In genomic region chr5:66565878-66566277, GRCh38 we compare ENCODE assay signal across 18 cellular contexts. TPM values are rescaled to one million over a fixed set of nuclear protein-coding genes. Genes with fewer than 3 reads are reported as not detected.
DNase-seq lines count a peak whose midpoint lies in the region; ATAC-seq, FAIRE-seq and TF ChIP-seq lines count a peak whose summit lies in the region.
"Had no signal": no experiment of that assay in that cellular context is flagged by ENCODE, and none has a peak within 500 bp of the region (broad histone marks: within the 10 kb centered on the region; RNA-seq: fewer than 3 reads in every experiment).

No MANE protein-coding gene starts in this region.

- H3K27me3 Mint-ChIP-seq in GM23338 (ENCODE audit: insufficient read depth, low read depth, poor library complexity): peaks cover 5% of the 10 kb centered on the region
- H3K27me3 Mint-ChIP-seq in activated T-cell treated with anti-CD3 and anti-CD28 coated beads, Interleukin-2, amount 50 U/mL, for 4 hours (ENCODE audit: low read depth): no peaks in the 10 kb centered on the region
- H3K27me3 Mint-ChIP-seq: B cell; CD4-positive, CD25-positive, alpha-beta regulatory T cell had no signal

- peak overlapping the region; percentile 63; the same call in 1 of the 2 replicates for H3K27ac Mint-ChIP-seq in GM23338
- H3K27ac Mint-ChIP-seq: B cell; CD4-positive, CD25-positive, alpha-beta regulatory T cell had no signal

- H3K36me3 ChIP-seq in GM23338 (ENCODE audit: insufficient read depth): no peaks in the 10 kb centered on the region
- no peaks in the 10 kb centered on the region for H3K36me3 ChIP-seq in KOPT-K1 (ENCODE audit: insufficient read depth, low read length)
- H3K36me3 ChIP-seq in bronchial epithelial cell (ENCODE audit: control insufficient read depth, insufficient read depth, low read length): no peaks in the 10 kb centered on the region
- H3K36me3 ChIP-seq: HAP-1 had no signal

- TF ChIP-seq CTCF in GM23338 (conservative IDR thresholded peaks at IDR 0.05; ENCODE audit: low read depth in 2 of 2): no peak
- no peak for TF ChIP-seq CTCF in bronchial epithelial cell (IDR thresholded peaks at IDR 0.05; ENCODE audit: insufficient read depth, low read length, severe bottlenecking)

- H4K20me1 ChIP-seq in GM23338 (replicated peaks; ENCODE audit: insufficient read depth): no peaks in the 10 kb centered on the region

- no peak overlapping the region for H3K4me3 Mint-ChIP-seq in GM23338
- H3K4me3 Mint-ChIP-seq in activated T-cell treated with anti-CD3 and anti-CD28 coated beads, Interleukin-2, amount 50 U/mL, for 4 hours: no peak overlapping the region
- H3K4me3 Mint-ChIP-seq: B cell; CD4-positive, CD25-positive, alpha-beta regulatory T cell had no signal

- H3K4me2 ChIP-seq in GM23338: 0 out of 2 replicates have a peak overlapping the region, but pooled peaks have one; percentile 29

- no peaks in the 10 kb centered on the region for H3K9me3 ChIP-seq in KOPT-K1 (ENCODE audit: insufficient read depth, low read length, poor library complexity, severe bottlenecking)
- H3K9me3 ChIP-seq: HAP-1 had no signal

- H3K9me2 ChIP-seq in GM23338 (ENCODE audit: insufficient read depth): peaks cover 21% of the 10 kb centered on the region

- H3K27me3 ChIP-seq in GM23338 (ENCODE audit: insufficient read depth) (no peaks in the 10 kb centered on the region), bronchial epithelial cell (ENCODE audit: control insufficient read depth, insufficient read depth, low read length) (no peaks in the 10 kb centered on the region)

- no peak overlapping the region for H3K4me3 ChIP-seq in GM23338
- H3K4me3 ChIP-seq in bronchial epithelial cell (ENCODE audit: low read depth, low read length): no peak overlapping the region
- H3K4me3 ChIP-seq: HAP-1 had no signal

- H3K9me3 Mint-ChIP-seq in GM23338: peaks cover 8% of the 10 kb centered on the region; the same call in 1 of the 3 replicates
- no peaks in the 10 kb centered on the region for H3K9me3 Mint-ChIP-seq in activated T-cell treated with anti-CD3 and anti-CD28 coated beads, Interleukin-2, amount 50 U/mL, for 4 hours

- peaks cover 13% of the 10 kb centered on the region; the same call in 1 of the 2 replicates for H3K4me1 ChIP-seq in GM23338 (ENCODE audit: insufficient read depth)
- H3K4me1 ChIP-seq: HAP-1 had no signal

- ATAC-seq in GM23338 (no peak; the same call in 2 of the 3 replicates), GM19455 (IDR thresholded peaks at IDR 0.05; ENCODE audit: unreplicated experiment) (no peak)
- no peak for ATAC-seq in activated T-cell treated with anti-CD3 and anti-CD28 coated beads, Interleukin-2, amount 50 U/mL, for 4 hours
- ATAC-seq: SK-N-SH treated with all-trans-retinoic acid at 6 μM for 48 hours had no signal

- H3F3A ChIP-seq in GM23338 (replicated peaks; ENCODE audit: low read depth): no peaks in the 10 kb centered on the region

- DNase-seq in GM23338 (ENCODE audit: low spot score): peak; percentile 55
- DNase-seq in bronchial epithelial cell (ENCODE audit: low read depth): peak; percentile 65
- peak; percentile 37 for DNase-seq in left kidney (ENCODE audit: low read depth, low spot score)
- DNase-seq in NCI-H1092 treated with DMSO at 0.1 percent for 48 hours (lab: John Stamatoyannopoulos, UW): no peak
- no peak for DNase-seq in activated T-cell treated with anti-CD3 and anti-CD28 coated beads, Interleukin-2, amount 50 U/mL, for 4 hours
- DNase-seq: CD4-positive, CD25-positive, alpha-beta regulatory T cell; DMS53; IMR-90; NCI-H1436 treated with DMSO at 0.1 percent for 48 hours; NCI-H2029 treated with DMSO at 0.1 percent for 48 hours; NCI-H524; SHP77 treated with DMSO at 0.1 percent for 48 hours had no signal

- H3K27ac ChIP-seq in GM23338 (ENCODE audit: low read depth) (no peak overlapping the region), KOPT-K1 (ENCODE audit: low read depth, low read length, poor library complexity, severe bottlenecking) (peak overlapping the region; percentile 13)

- peaks cover 14% of the 10 kb centered on the region for H3K4me1 Mint-ChIP-seq in GM23338
- peaks cover 2% of the 10 kb centered on the region for H3K4me1 Mint-ChIP-seq in activated T-cell treated with anti-CD3 and anti-CD28 coated beads, Interleukin-2, amount 50 U/mL, for 4 hours (ENCODE audit: low read depth)

- H3K36me3 Mint-ChIP-seq in GM23338 (ENCODE audit: low read depth): peaks cover 6% of the 10 kb centered on the region
- no peaks in the 10 kb centered on the region for H3K36me3 Mint-ChIP-seq in activated T-cell treated with anti-CD3 and anti-CD28 coated beads, Interleukin-2, amount 50 U/mL, for 4 hours (ENCODE audit: insufficient read depth)
- H3K36me3 Mint-ChIP-seq: CD4-positive, CD25-positive, alpha-beta regulatory T cell had no signal

- no peak for FAIRE-seq in bronchial epithelial cell (lab: Jason Lieb, UNC)
- FAIRE-seq: RCC 7860 had no signal

- no peak overlapping the region for H2AFZ ChIP-seq in GM23338

- no peaks in the 10 kb centered on the region for H3K79me2 ChIP-seq in GM23338 (replicated peaks; ENCODE audit: insufficient read depth)

TF ChIP-seq in GM23338, 12 proteins besides CTCF, POLR2A, EP300 and RAD21:
- TF ChIP-seq CREB1 (CRISPR knock-in tag; IDR thresholded peaks at IDR 0.05; ENCODE audit: low read depth): peak; percentile 29; the same call in 1 of the 2 replicates
- TF ChIP-seq, protein P1, sequence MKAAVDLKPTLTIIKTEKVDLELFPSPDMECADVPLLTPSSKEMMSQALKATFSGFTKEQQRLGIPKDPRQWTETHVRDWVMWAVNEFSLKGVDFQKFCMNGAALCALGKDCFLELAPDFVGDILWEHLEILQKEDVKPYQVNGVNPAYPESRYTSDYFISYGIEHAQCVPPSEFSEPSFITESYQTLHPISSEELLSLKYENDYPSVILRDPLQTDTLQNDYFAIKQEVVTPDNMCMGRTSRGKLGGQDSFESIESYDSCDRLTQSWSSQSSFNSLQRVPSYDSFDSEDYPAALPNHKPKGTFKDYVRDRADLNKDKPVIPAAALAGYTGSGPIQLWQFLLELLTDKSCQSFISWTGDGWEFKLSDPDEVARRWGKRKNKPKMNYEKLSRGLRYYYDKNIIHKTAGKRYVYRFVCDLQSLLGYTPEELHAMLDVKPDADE (IDR thresholded peaks at IDR 0.05): 0 out of 2 replicates have a peak, but pooled peaks have one; percentile 44
- TF ChIP-seq EZH2 (IDR thresholded peaks at IDR 0.05; ENCODE audit: low read depth, unreplicated experiment): no peak
- TF ChIP-seq NANOG (IDR thresholded peaks at IDR 0.05; ENCODE audit: borderline replicate concordance): peak; percentile 27; the same call in 1 of the 2 replicates

RNA-seq across cellular contexts. Expression of gene MAST4, which starts 30.3 kb away (rescaled TPM):
- 2.7 and 8.5 TPM in 2 replicates for total RNA-seq in GM23338 (2014; rRNA removed; shearing (Covaris generic))
- 2.2 and 3.6 TPM in 2 replicates for polyA plus RNA-seq in GM23338 (2016; fragmentation: Nextera tagmentation; extraction: Ambion mirVana)
- total RNA-seq in bronchial epithelial cell: 10.3 and 21.1 TPM in 2 replicates
- 10 to 100 TPM in 2 of 3 donors, 1 to 10 TPM in 1; 9.5 to 16.5 (median 15.5) TPM for total RNA-seq in activated T-cell treated with anti-CD3 and anti-CD28 coated beads, Interleukin-2, amount 50 U/mL, for 4 hours

Comparison
In these comparisons a context has a peak if more than half of its experiments do, and no peak if none do; other contexts are left out.
1. DNase-seq: peak in GM23338 (single experiment), bronchial epithelial cell (single experiment) and left kidney (single experiment); none in NCI-H1092 treated with DMSO at 0.1 percent for 48 hours (single experiment) and activated T-cell treated with anti-CD3 and anti-CD28 coated beads, Interleukin-2, amount 50 U/mL, for 4 hours (single experiment).